9 cellular contexts compared by ENCODE assay signal in the genomic region with DNA sequence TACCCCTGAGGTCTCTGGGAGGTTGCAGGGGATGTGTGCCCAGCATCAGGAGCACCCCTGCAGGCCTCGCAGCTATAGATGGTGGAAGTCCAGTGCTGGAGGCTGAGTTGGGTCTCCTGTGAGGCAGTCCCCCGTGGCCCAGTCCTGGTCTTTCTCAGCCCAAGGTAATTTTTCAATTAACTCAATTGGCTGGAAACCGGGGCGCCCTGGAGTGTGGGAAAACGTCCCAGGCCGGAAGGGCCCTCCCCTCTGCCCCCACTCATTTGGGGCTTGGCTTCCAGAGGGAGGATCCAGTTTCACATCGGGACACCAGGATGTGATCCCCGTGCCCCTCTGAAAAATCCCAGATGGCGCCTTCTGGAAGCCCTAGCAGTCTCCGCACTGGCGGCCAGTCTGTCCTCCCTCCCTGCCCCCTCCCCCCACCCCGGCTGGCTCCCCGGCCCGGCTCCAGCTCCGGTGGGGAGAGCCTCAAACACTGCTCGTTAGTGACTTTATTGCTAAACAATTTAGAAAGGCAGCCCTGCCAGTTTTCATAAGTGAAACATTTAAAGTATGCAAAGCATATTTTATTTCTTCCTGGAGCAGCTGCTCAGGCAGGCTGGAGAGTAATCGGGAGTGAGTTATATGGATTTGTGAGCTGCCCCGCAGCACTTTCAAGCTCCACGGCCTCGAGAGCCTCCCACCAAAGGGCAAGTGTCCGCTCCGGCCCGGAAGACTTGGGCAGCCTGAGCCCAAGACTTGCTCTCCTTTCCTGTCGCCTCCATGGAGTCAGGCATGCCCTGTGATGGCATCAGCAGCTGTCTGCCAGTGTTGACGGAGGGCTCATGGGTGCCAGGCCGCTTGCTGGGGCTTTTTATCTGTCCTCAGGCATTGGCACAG.
DNase-seq lines count a peak whose midpoint lies in the region; ATAC-seq and TF ChIP-seq lines count a peak whose summit lies in the region.
"Had no signal": no experiment of that assay in that cellular context is flagged by ENCODE, and none has a peak within 500 bp of the region (broad histone marks: within the 10 kb centered on the region; RNA-seq: fewer than 3 reads in every experiment).

No MANE protein-coding gene starts in this region.

- peak overlapping the region; percentile 57 for H3K4me3 Mint-ChIP-seq in neural progenitor cell
- H3K4me3 Mint-ChIP-seq in activated CD4-positive, alpha-beta T cell treated with anti-CD3 and anti-CD28 coated beads for 36 hours, result no peak overlapping the region
- no peak overlapping the region for H3K4me3 Mint-ChIP-seq in CD4-positive, alpha-beta T cell

- H3K4me1 ChIP-seq in A673 (ENCODE audit: insufficient read depth, low read length, poor library complexity, severe bottlenecking) (peaks cover 8% of the 10 kb centered on the region), neural progenitor cell (peaks cover 33% of the 10 kb centered on the region)
- H3K4me1 ChIP-seq: BE2C had no signal

- H3K9me3 Mint-ChIP-seq in neural progenitor cell, result no peaks in the 10 kb centered on the region
- no peaks in the 10 kb centered on the region for H3K9me3 Mint-ChIP-seq in activated CD4-positive, alpha-beta T cell treated with anti-CD3 and anti-CD28 coated beads for 36 hours (ENCODE audit: low read depth)
- H3K9me3 Mint-ChIP-seq in CD4-positive, alpha-beta T cell, result no peaks in the 10 kb centered on the region

- DNase-seq in A673 (ENCODE audit: low spot score) (peak; percentile 29), RWPE1 (ENCODE audit: low spot score) (no peak), fibroblast of peridontal ligament (ENCODE audit: extremely low read depth) (peak; percentile 93), neural progenitor cell (ENCODE audit: low spot score) (peak; percentile 64), NCI-H1417 (lab: John Stamatoyannopoulos, UW) (no peak)
- no peak for DNase-seq in activated CD4-positive, alpha-beta T cell treated with anti-CD3 and anti-CD28 coated beads for 36 hours
- no peak for DNase-seq in CD4-positive, alpha-beta T cell
- DNase-seq: BE2C had no signal

- H4K20me1 ChIP-seq in neural progenitor cell (ENCODE audit: low read depth), result peaks cover 9% of the 10 kb centered on the region

- H3K4me3 ChIP-seq in A673 (ENCODE audit: low read depth, low read length, poor library complexity, severe bottlenecking) (no peak overlapping the region), neural progenitor cell (no peak overlapping the region)

- H3K27me3 ChIP-seq in A673 (replicated peaks; ENCODE audit: insufficient read depth, low read depth, low read length, poor library complexity) (no peaks in the 10 kb centered on the region), neural progenitor cell (no peaks in the 10 kb centered on the region)
- no peaks in the 10 kb centered on the region for H3K27me3 ChIP-seq in CD4-positive, alpha-beta T cell (ENCODE audit: control insufficient read depth, insufficient read depth, low read length)
- H3K27me3 ChIP-seq: BE2C had no signal

- CTCF ChIA-PET in A673 (lab: Charles Lee) (no interaction called here), RWPE1 (lab: Yijun Ruan, JAX) (interaction anchor here (0.6 to 1.2 kb wide), 2 partner anchors 8 to 112 kb away, joined by 3 read pairs; no protein-coding TSS in a partner anchor)
- CTCF ChIA-PET in activated CD4-positive, alpha-beta T cell treated with anti-CD3 and anti-CD28 coated beads for 36 hours (lab: Charles Lee), result no interaction called here
- CTCF ChIA-PET in CD4-positive, alpha-beta T cell (lab: Charles Lee), result interaction anchor here (0.7 kb wide), 1 partner anchor 68 kb away, joined by 3 read pairs; no protein-coding TSS in a partner anchor

- H3K36me3 ChIP-seq in A673 (ENCODE audit: insufficient read depth, low read length, poor library complexity, severe bottlenecking) (no peaks in the 10 kb centered on the region), neural progenitor cell (no peaks in the 10 kb centered on the region)
- H3K36me3 ChIP-seq: BE2C had no signal

- no TSS peak for BruUV-seq in A673 (replicated peaks; lab: Mats Ljungman, UMichigan)

- H3K27me3 Mint-ChIP-seq in neural progenitor cell (ENCODE audit: insufficient read depth, low read depth), result peaks cover 6% of the 10 kb centered on the region
- no peaks in the 10 kb centered on the region for H3K27me3 Mint-ChIP-seq in activated CD4-positive, alpha-beta T cell treated with anti-CD3 and anti-CD28 coated beads for 36 hours
- no peaks in the 10 kb centered on the region for H3K27me3 Mint-ChIP-seq in CD4-positive, alpha-beta T cell

- H3K27ac ChIP-seq in A673 (ENCODE audit: low read depth, low read length, poor library complexity, severe bottlenecking), result no peak overlapping the region
- peak overlapping the region; percentile 76 for H3K27ac ChIP-seq in RWPE1
- no peak overlapping the region for H3K27ac ChIP-seq in neural progenitor cell
- H3K27ac ChIP-seq in CD4-positive, alpha-beta T cell (ENCODE audit: low read depth, low read length), result no peak overlapping the region

- no peak overlapping the region for H3K9ac ChIP-seq in neural progenitor cell

- peaks cover 68% of the 10 kb centered on the region for H3K4me1 Mint-ChIP-seq in neural progenitor cell
- H3K4me1 Mint-ChIP-seq in activated CD4-positive, alpha-beta T cell treated with anti-CD3 and anti-CD28 coated beads for 36 hours, result no peaks in the 10 kb centered on the region
- H3K4me1 Mint-ChIP-seq in CD4-positive, alpha-beta T cell (ENCODE audit: low read depth), result no peaks in the 10 kb centered on the region

- POLR2A ChIA-PET in A673 (lab: Charles Lee; ENCODE audit: low non-redundant PET) (no interaction called here), RWPE1 (lab: Yijun Ruan, JAX; ENCODE audit: low non-redundant PET) (no interaction called here)
- POLR2A ChIA-PET in activated CD4-positive, alpha-beta T cell treated with anti-CD3 and anti-CD28 coated beads for 36 hours (lab: Charles Lee), result no interaction called here
- POLR2A ChIA-PET in CD4-positive, alpha-beta T cell (lab: Charles Lee), result no interaction called here

- H3K27ac Mint-ChIP-seq in neural progenitor cell, result peak overlapping the region; percentile 63
- no peak overlapping the region for H3K27ac Mint-ChIP-seq in activated CD4-positive, alpha-beta T cell treated with anti-CD3 and anti-CD28 coated beads for 36 hours
- no peak overlapping the region for H3K27ac Mint-ChIP-seq in CD4-positive, alpha-beta T cell

- H2AFZ ChIP-seq in neural progenitor cell (replicated peaks), result no peak overlapping the region

- peak overlapping the region; percentile 10 for H3K4me2 ChIP-seq in neural progenitor cell

- H3F3A ChIP-seq in neural progenitor cell (ENCODE audit: low read depth), result peaks cover 10% of the 10 kb centered on the region

- intact Hi-C loops in A673 (cut with micrococcal nuclease; ENCODE audit: unreplicated experiment), result no loop called here
- intact Hi-C loops in activated CD4-positive, alpha-beta T cell treated with anti-CD3 and anti-CD28 coated beads for 36 hours (cut with DNase I, micrococcal nuclease), result no loop called here
- intact Hi-C loops in CD4-positive, alpha-beta T cell (cut with DNase I, micrococcal nuclease), result no loop called here

- H3K36me3 Mint-ChIP-seq in neural progenitor cell, result no peaks in the 10 kb centered on the region
- no peaks in the 10 kb centered on the region for H3K36me3 Mint-ChIP-seq in activated CD4-positive, alpha-beta T cell treated with anti-CD3 and anti-CD28 coated beads for 36 hours (ENCODE audit: low read depth)
- H3K36me3 Mint-ChIP-seq in CD4-positive, alpha-beta T cell (ENCODE audit: low read depth), result no peaks in the 10 kb centered on the region

- TF ChIP-seq CTCF in A673 (conservative IDR thresholded peaks at IDR 0.05; ENCODE audit: low read depth, low read length) (no peak), RWPE1 (conservative IDR thresholded peaks at IDR 0.05; ENCODE audit: low read depth) (no peak), neural progenitor cell (IDR thresholded peaks at IDR 0.05) (no peak)
- TF ChIP-seq CTCF in CD4-positive, alpha-beta T cell (IDR thresholded peaks at IDR 0.05), result no peak

- ATAC-seq in activated CD4-positive, alpha-beta T cell treated with anti-CD3 and anti-CD28 coated beads for 36 hours, result no peak
- no peak for ATAC-seq in GM18858 (IDR thresholded peaks at IDR 0.05; ENCODE audit: unreplicated experiment)
- ATAC-seq in CD4-positive, alpha-beta T cell (ENCODE audit: poor library complexity), result no peak

- no peaks in the 10 kb centered on the region for H3K79me2 ChIP-seq in neural progenitor cell (ENCODE audit: low read depth)

- no peaks in the 10 kb centered on the region for H3K9me3 ChIP-seq in A673 (ENCODE audit: low read depth, low read length, poor library complexity, severe bottlenecking)
- H3K9me3 ChIP-seq in neural progenitor cell (ENCODE audit: low read depth), result no peaks in the 10 kb centered on the region
- no peaks in the 10 kb centered on the region for H3K9me3 ChIP-seq in CD4-positive, alpha-beta T cell (ENCODE audit: control insufficient read depth, low read length)
- H3K9me3 ChIP-seq: BE2C had no signal

Comparison
In these comparisons a context has a peak if more than half of its experiments do, and no peak if none do; other contexts are left out.
1. DNase-seq: peak in A673 (single experiment), fibroblast of peridontal ligament (single experiment) and neural progenitor cell (single experiment); none in RWPE1 (single experiment), NCI-H1417 (0 of 3), activated CD4-positive, alpha-beta T cell treated with anti-CD3 and anti-CD28 coated beads for 36 hours (single experiment) and CD4-positive, alpha-beta T cell (0 of 10).
2. CTCF ChIA-PET loops: an anchor here in RWPE1 (0.6 to 1.2 kb wide) and CD4-positive, alpha-beta T cell (0.7 kb wide); none called in A673 and activated CD4-positive, alpha-beta T cell treated with anti-CD3 and anti-CD28 coated beads for 36 hours.